18 cellular contexts compared by ENCODE assay signal in the genomic region with DNA sequence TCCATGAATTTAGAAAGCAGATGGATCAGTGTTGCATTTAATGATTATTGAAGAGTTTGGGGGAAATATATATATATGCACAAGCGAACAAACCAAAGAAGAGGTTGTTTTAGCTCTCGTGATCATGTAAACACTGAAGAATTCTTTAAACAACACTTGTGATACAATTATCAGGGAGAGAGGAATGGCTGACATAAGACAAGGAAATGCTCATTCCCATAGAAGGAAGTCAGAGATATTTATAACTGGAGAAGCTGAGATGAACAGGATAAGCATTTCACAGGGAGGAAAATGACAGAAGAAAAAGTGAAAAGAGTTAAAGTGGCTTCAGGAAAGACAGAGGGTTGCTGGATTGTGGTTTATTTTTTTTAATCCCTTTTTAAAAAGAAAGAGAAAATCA.
"Had no signal": no experiment of that assay in that cellular context is flagged by ENCODE, and none has a peak within 500 bp of the region (broad histone marks: within the 10 kb centered on the region; RNA-seq: fewer than 3 reads in every experiment).

No MANE protein-coding gene starts in this region.

- H3K27me3 ChIP-seq: foreskin keratinocyte, ovary, testis, upper lobe of left lung had no signal

- H3K36me3 ChIP-seq: left ventricle myocardium inferior, ovary, stomach, upper lobe of left lung had no signal

- H3K4me1 ChIP-seq: foreskin keratinocyte had no signal

- H3K4me3 ChIP-seq: left ventricle myocardium inferior, ovary, stomach, testis, upper lobe of left lung had no signal

- H3K27ac ChIP-seq: foreskin keratinocyte, stomach, testis, upper lobe of left lung had no signal

- H3K9me3 Mint-ChIP-seq: dendritic cell treated with granulocyte-macrophage colony-stimulating factor and Interleukin-4, amounts not matched to agents 40 ng/mL and 50 ng/mL, for 4 days had no signal

- H3K27ac Mint-ChIP-seq: activated naive CD4-positive, alpha-beta T cell treated with anti-CD3 and anti-CD28 coated beads, Interleukin-2, amount 50 U/mL, for 72 hours; dendritic cell treated with granulocyte-macrophage colony-stimulating factor and Interleukin-4, amounts not matched to agents 40 ng/mL and 50 ng/mL, for 4 days had no signal

- ATAC-seq: activated naive CD4-positive, alpha-beta T cell treated with anti-CD3 and anti-CD28 coated beads, Interleukin-2, amount 50 U/mL, for 72 hours; foreskin keratinocyte; sciatic nerve had no signal

- H3K36me3 Mint-ChIP-seq: brain had no signal

- DNase-seq: activated CD4-positive, alpha-beta T cell treated with anti-CD3 and anti-CD28 coated beads, Interleukin-2, amount 50 U/mL, for 48 hours; activated CD4-positive, CD25-positive, alpha-beta regulatory T cell treated with anti-CD3 and anti-CD28 coated beads, Interleukin-2, amount 50 U/mL, for 72 hours; activated effector memory CD4-positive, alpha-beta T cell treated with Interleukin-2 at 50 U/mL for 16 hours; effector memory CD4-positive, alpha-beta T cell; foreskin keratinocyte; glutamatergic neuron; left ventricle myocardium inferior; ovary; stimulated activated CD4-positive, alpha-beta T cell treated with anti-CD3 and anti-CD28 coated beads, Interleukin-1b, Interleukin-23, amount 100 ng/mL, for 48 hours; stomach; T-helper 9 cell; testis; upper lobe of left lung had no signal

- H3K4me3 Mint-ChIP-seq: brain; dendritic cell treated with granulocyte-macrophage colony-stimulating factor and Interleukin-4, amounts not matched to agents 40 ng/mL and 50 ng/mL, for 4 days; neural crest cell had no signal
